12 cellular contexts compared by ENCODE assay signal in the genomic region with DNA sequence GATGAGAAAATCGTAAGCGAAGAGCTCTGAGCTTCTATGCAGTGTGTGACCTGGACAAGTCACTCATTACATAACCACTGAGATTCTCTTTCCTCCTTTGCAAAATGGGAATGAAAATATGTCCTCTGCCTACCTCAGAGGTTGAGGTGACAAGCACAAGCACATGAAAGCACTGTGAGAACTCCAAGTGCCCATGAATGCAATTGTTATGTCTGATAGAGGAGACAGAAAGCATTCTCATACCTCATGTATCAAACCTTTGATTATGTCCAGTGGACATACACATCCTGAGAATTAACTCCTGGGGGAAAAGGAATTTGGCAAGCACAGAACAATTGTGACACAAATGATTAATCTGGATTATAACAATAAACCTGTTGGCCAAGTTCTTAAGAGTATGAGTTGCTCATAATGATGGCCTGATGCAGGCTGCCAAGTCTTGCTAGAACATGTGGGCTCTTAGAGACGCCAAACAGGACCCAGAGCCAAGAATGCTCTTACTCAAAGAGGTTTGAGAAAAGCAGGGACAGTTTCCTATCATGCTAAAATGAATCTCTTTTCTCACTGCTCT. TPM values are rescaled to one million over a fixed set of nuclear protein-coding genes. Genes with fewer than 3 reads are reported as not detected.
DNase-seq lines count a peak whose midpoint lies in the region; ATAC-seq and TF ChIP-seq lines count a peak whose summit lies in the region.
"Had no signal": no experiment of that assay in that cellular context is flagged by ENCODE, and none has a peak within 500 bp of the region (broad histone marks: within the 10 kb centered on the region; RNA-seq: fewer than 3 reads in every experiment).

No MANE protein-coding gene starts in this region.

- H3K36me3 ChIP-seq in left lung (no peaks in the 10 kb centered on the region), upper lobe of right lung (no peaks in the 10 kb centered on the region)

- TF ChIP-seq CTCF in left lung (IDR thresholded peaks at IDR 0.05), result no peak
- TF ChIP-seq CTCF in upper lobe of right lung (IDR thresholded peaks at IDR 0.05), result no peak

- H3K27me3 ChIP-seq in left lung (no peaks in the 10 kb centered on the region), upper lobe of right lung (no peaks in the 10 kb centered on the region)

- H3K27ac ChIP-seq in left lung, result peak overlapping the region in 1 of 2 donors; percentile 35
- H3K27ac ChIP-seq in upper lobe of right lung, result peak overlapping the region; percentile 63
- H3K27ac ChIP-seq: 22Rv1, VCaP had no signal

- ATAC-seq in left lung (peak; percentile 73), upper lobe of right lung (peak; percentile 85), GM21528 (IDR thresholded peaks at IDR 0.05; ENCODE audit: low FRiP score, unreplicated experiment) (no peak)

- H3K9me3 ChIP-seq in left lung (no peaks in the 10 kb centered on the region), upper lobe of right lung (no peaks in the 10 kb centered on the region)

- intact Hi-C loops in left lung (cut with DNase I) (no loop called here), upper lobe of right lung (cut with DNase I) (no loop called here)

- H3K4me1 ChIP-seq in left lung (peaks cover 4 to 30% of the 10 kb centered on the region in 2 donors), upper lobe of right lung (peaks cover 34% of the 10 kb centered on the region)

- H3K4me3 ChIP-seq in left lung, result no peak overlapping the region
- no peak overlapping the region for H3K4me3 ChIP-seq in upper lobe of right lung

- peak; percentile 11 for DNase-seq in DMS 273 (lab: John Stamatoyannopoulos, UW; ENCODE audit: unreplicated experiment)
- DNase-seq in DMS 273 treated with DMSO at 0.1 percent for 48 hours (lab: John Stamatoyannopoulos, UW), result no peak
- DNase-seq in dedifferentiated amniotic fluid mesenchymal stem cell (ENCODE audit: extremely low spot score), result peak; percentile 35
- DNase-seq in left lung, result peak in 1 of 2 donors; percentile 73
- no peak for DNase-seq in upper lobe of right lung
- no peak for DNase-seq in amniotic stem cell (lab: John Stamatoyannopoulos, UW)
- no peak for DNase-seq in SK-N-DZ (ENCODE audit: low spot score)
- DNase-seq: activated naive CD8-positive, alpha-beta T cell treated with anti-CD3 and anti-CD28 coated beads, Interleukin-2, amount 10 ng/mL, durations not matched to agents 7 days and 5 days; NCI-H774 had no signal

RNA-seq across cellular contexts. Expression of gene RMDN2, which starts 8.5 kb away (rescaled TPM):
- 10 to 100 TPM; 16.4 to 17.8 TPM for total RNA-seq in left lung
- total RNA-seq in upper lobe of right lung, result 23.1 TPM
- polyA plus RNA-seq in SK-N-DZ (2014; cell fraction: cytosol; rRNA removed), result 1.6 and 3.9 TPM in 2 replicates
- polyA plus RNA-seq in SK-N-DZ (2014; cell fraction: nucleus; rRNA removed), result 1.8 and 5.4 TPM in 2 replicates

Comparison
In these comparisons a context has a peak if more than half of its experiments do, and no peak if none do; other contexts are left out.
1. DNase-seq: peak in DMS 273 (single experiment) and dedifferentiated amniotic fluid mesenchymal stem cell (single experiment); none in DMS 273 treated with DMSO at 0.1 percent for 48 hours (single experiment), upper lobe of right lung (single experiment), amniotic stem cell (single experiment) and SK-N-DZ (single experiment).